14 cellular contexts compared by ENCODE assay signal in genomic region chr10:43383204-43383971, GRCh38. TPM values are rescaled to one million over a fixed set of nuclear protein-coding genes. Genes with fewer than 3 reads are reported as not detected.
DNase-seq lines count a peak whose midpoint lies in the region; ATAC-seq lines count a peak whose summit lies in the region.
"Had no signal": no experiment of that assay in that cellular context is flagged by ENCODE, and none has a peak within 500 bp of the region (broad histone marks: within the 10 kb centered on the region; RNA-seq: fewer than 3 reads in every experiment).

No MANE protein-coding gene starts in this region.

- peak overlapping the region; percentile 19 for H3K4me2 ChIP-seq in mesenchymal stem cell (ENCODE audit: low read length, poor library complexity, severe bottlenecking)

- H3K4ac ChIP-seq in mesenchymal stem cell (ENCODE audit: low read depth in 1 of 2, low read length in 2 of 2) = no peak overlapping the region

- H3K23ac ChIP-seq in mesenchymal stem cell (ENCODE audit: low read length in 2 of 2) = no peak overlapping the region

- no peak overlapping the region for H3K4me3 ChIP-seq in mesenchymal stem cell (ENCODE audit: insufficient read depth in 1 of 2, low read depth in 1 of 2, low read length in 2 of 2)
- H3K4me3 ChIP-seq: SJCRH30 had no signal

- WGBS in mesenchymal stem cell = 85% methylated on average over 13 of the region's 14 CpGs

- no peak overlapping the region for H2BK5ac ChIP-seq in mesenchymal stem cell (ENCODE audit: low read depth, low read length, poor library complexity, severe bottlenecking)

- H4K91ac ChIP-seq in mesenchymal stem cell (ENCODE audit: low read length) = no peak overlapping the region

- no peak overlapping the region for H2AFZ ChIP-seq in mesenchymal stem cell (ENCODE audit: low read depth, low read length)

- no peak overlapping the region for H3K4me3 Mint-ChIP-seq in activated naive CD8-positive, alpha-beta T cell
- H3K4me3 Mint-ChIP-seq: stimulated activated naive CD8-positive, alpha-beta T cell treated with anti-CD3 and anti-CD28 coated beads, Interleukin-15, Interleukin-2, amounts not matched to agents 100 ng/mL and 50 ng/mL, for 24 hours had no signal

- H3K4me1 Mint-ChIP-seq in activated naive CD8-positive, alpha-beta T cell (ENCODE audit: low read depth) = peaks cover 16% of the 10 kb centered on the region

- no peak overlapping the region for H2BK120ac ChIP-seq in mesenchymal stem cell (ENCODE audit: low read depth, low read length)

- no peak for ATAC-seq in GM21390 (IDR thresholded peaks at IDR 0.05; ENCODE audit: unreplicated experiment)
- no peak for ATAC-seq in HG03571 (IDR thresholded peaks at IDR 0.05; ENCODE audit: unreplicated experiment)

- peak; percentile 41 for DNase-seq in AG08395 (ENCODE audit: low spot score)
- peak; percentile 34 for DNase-seq in ELR (ENCODE audit: low read depth)
- DNase-seq in mesenchymal stem cell = no peak
- no peak for DNase-seq in DMS153 (lab: John Stamatoyannopoulos, UW)
- no peak for DNase-seq in LoVo (ENCODE audit: low spot score)
- DNase-seq: NCI-H1105; NCI-H510A; SJCRH30; stimulated activated CD4-positive, alpha-beta T cell treated with anti-CD3 and anti-CD28 coated beads, Interleukin-2, amount 100 ng/mL, for 48 hours had no signal

- H3K79me1 ChIP-seq in mesenchymal stem cell (replicated peaks; ENCODE audit: low read length, poor library complexity, severe bottlenecking) = peaks cover 16% of the 10 kb centered on the region

- no peaks in the 10 kb centered on the region for H3K27me3 Mint-ChIP-seq in activated naive CD8-positive, alpha-beta T cell
- H3K27me3 Mint-ChIP-seq: stimulated activated naive CD8-positive, alpha-beta T cell treated with anti-CD3 and anti-CD28 coated beads, Interleukin-15, Interleukin-2, amounts not matched to agents 100 ng/mL and 50 ng/mL, for 24 hours had no signal

- peaks cover 4% of the 10 kb centered on the region for H3K36me3 Mint-ChIP-seq in activated naive CD8-positive, alpha-beta T cell

- H2BK15ac ChIP-seq in mesenchymal stem cell (ENCODE audit: low read depth, poor library complexity, severe bottlenecking) = no peak overlapping the region

- H3K27ac Mint-ChIP-seq in activated naive CD8-positive, alpha-beta T cell = peak overlapping the region; percentile 34

- H3K4me1 ChIP-seq in mesenchymal stem cell (ENCODE audit: control insufficient read depth, insufficient read depth, low read depth, low read length) = peaks cover 7% of the 10 kb centered on the region
- H3K4me1 ChIP-seq: SJCRH30 had no signal

- no peaks in the 10 kb centered on the region for H3K9me3 Mint-ChIP-seq in activated naive CD8-positive, alpha-beta T cell (ENCODE audit: low read depth)
- H3K9me3 Mint-ChIP-seq: stimulated activated naive CD8-positive, alpha-beta T cell treated with anti-CD3 and anti-CD28 coated beads, Interleukin-15, Interleukin-2, amounts not matched to agents 100 ng/mL and 50 ng/mL, for 24 hours had no signal

- peak overlapping the region; percentile 51 for H3K27ac ChIP-seq in mesenchymal stem cell (ENCODE audit: low read length, poor library complexity, severe bottlenecking)
- H3K27ac ChIP-seq: SJCRH30, VCaP had no signal

- H4K8ac ChIP-seq in mesenchymal stem cell (ENCODE audit: low read length) = no peak overlapping the region

- H2BK12ac ChIP-seq in mesenchymal stem cell (ENCODE audit: low read length in 2 of 2) = no peak overlapping the region

- no peak overlapping the region for H3K18ac ChIP-seq in mesenchymal stem cell (ENCODE audit: low read depth in 1 of 2, low read length in 2 of 2)

- H3K9me3 ChIP-seq in mesenchymal stem cell (ENCODE audit: control insufficient read depth, low read length) = no peaks in the 10 kb centered on the region
- H3K9me3 ChIP-seq: SJCRH30 had no signal

- H3K27me3 ChIP-seq in mesenchymal stem cell (ENCODE audit: control insufficient read depth in 1 of 2, insufficient read depth in 1 of 2, low read length in 2 of 2) = no peaks in the 10 kb centered on the region
- H3K27me3 ChIP-seq: SJCRH30 had no signal

- H2AK5ac ChIP-seq in mesenchymal stem cell (ENCODE audit: low read length, severe bottlenecking) = peak overlapping the region; percentile 7

- H3K9ac ChIP-seq in mesenchymal stem cell (ENCODE audit: low read length) = peak overlapping the region; percentile 2

- no peak overlapping the region for H3K14ac ChIP-seq in mesenchymal stem cell (ENCODE audit: low read length in 2 of 2)

- H3K36me3 ChIP-seq in mesenchymal stem cell (ENCODE audit: control insufficient read depth in 1 of 2, insufficient read depth in 2 of 2, low read depth in 1 of 2, low read length in 2 of 2) = peaks cover 21 to 43% of the 10 kb centered on the region in 2 experiments
- H3K36me3 ChIP-seq: SJCRH30 had no signal

RNA-seq across cellular contexts. Expression of gene FXYD4, which starts 12.0 kb away (rescaled TPM):
- not detected for polyA plus RNA-seq in mesenchymal stem cell (2013, experiment 1 of 2)
- not detected for polyA plus RNA-seq in mesenchymal stem cell (2013, experiment 2 of 2)

RNA-seq across cellular contexts. Expression of gene HNRNPF, which starts 25.6 kb away (rescaled TPM):
- 115 TPM for polyA plus RNA-seq in mesenchymal stem cell (2013, experiment 1 of 2)
- polyA plus RNA-seq in mesenchymal stem cell (2013, experiment 2 of 2) = 117 TPM

RNA-seq across cellular contexts. Expression of gene ZNF487, which starts 53.5 kb away (rescaled TPM):
- 3.1 TPM for polyA plus RNA-seq in mesenchymal stem cell (2013, experiment 1 of 2)
- polyA plus RNA-seq in mesenchymal stem cell (2013, experiment 2 of 2) = 3.3 TPM

Comparison
In these comparisons a context has a peak if more than half of its experiments do, and no peak if none do; other contexts are left out.
1. DNase-seq: peak in AG08395 (single experiment) and ELR (single experiment); none in mesenchymal stem cell (single experiment), DMS153 (single experiment) and LoVo (single experiment).